Comparison of ENCODE assay signal across 1 cellular context in genomic region chr10:120221873-120222485, GRCh38.
TF ChIP-seq lines count a peak whose summit lies in the region.

No MANE protein-coding gene starts in this region.

TF ChIP-seq in GM23338, 12 proteins besides CTCF, POLR2A, EP300 and RAD21 (continued from another document):
- TF ChIP-seq ZNF331 (CRISPR knock-in tag; IDR thresholded peaks at IDR 0.05; ENCODE audit: low read depth) (no peak), JUNB (IDR thresholded peaks at IDR 0.05; ENCODE audit: unreplicated experiment) (no peak), EZH2 (IDR thresholded peaks at IDR 0.05; ENCODE audit: low read depth, unreplicated experiment) (no peak), ZNF114 (CRISPR knock-in tag; IDR thresholded peaks at IDR 0.05) (no peak), POLR2AphosphoS5 (IDR thresholded peaks at IDR 0.05; ENCODE audit: low read depth) (no peak), ETS1 (IDR thresholded peaks at IDR 0.05) (no peak), STAT1 (IDR thresholded peaks at IDR 0.05; ENCODE audit: unreplicated experiment) (no peak), EZH2phosphoT487 (IDR thresholded peaks at IDR 0.05; ENCODE audit: unreplicated experiment) (no peak), REST (IDR thresholded peaks at IDR 0.05; ENCODE audit: unreplicated experiment) (no peak), CREB1 (CRISPR knock-in tag; IDR thresholded peaks at IDR 0.05; ENCODE audit: low read depth) (no peak)
